ENCODE assay signal across 19 cellular contexts in the genomic region with DNA sequence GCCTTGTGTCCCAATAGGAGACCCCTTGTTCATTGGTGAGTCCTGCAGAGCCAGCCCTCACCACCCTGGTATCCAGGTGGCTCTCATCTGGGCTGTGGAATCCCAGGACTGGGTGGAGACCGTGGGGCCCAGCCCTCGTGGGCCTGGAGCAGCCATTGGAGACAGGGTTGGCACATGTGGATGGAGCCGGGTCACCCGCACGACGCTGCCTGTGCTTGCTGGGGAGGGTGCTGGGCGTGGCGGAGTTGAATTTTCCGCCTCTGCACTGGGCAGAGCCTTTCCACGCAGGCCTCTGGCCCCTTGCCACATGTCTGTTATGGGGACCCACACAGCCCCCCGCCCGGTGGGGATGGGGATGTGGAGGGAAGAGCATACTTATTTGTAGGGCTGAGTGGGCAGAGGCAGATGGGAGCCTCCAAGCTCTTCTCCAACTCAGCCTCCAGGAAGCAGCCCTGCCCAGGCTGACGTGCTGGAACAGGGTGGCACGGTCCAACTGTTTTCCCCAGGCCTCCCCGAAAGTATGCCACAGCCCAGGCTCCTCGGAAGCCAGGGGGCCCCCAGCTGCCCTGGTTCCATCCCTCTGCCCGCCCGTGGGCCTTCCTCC. TPM values are rescaled to one million over a fixed set of nuclear protein-coding genes. Genes with fewer than 3 reads are reported as not detected.
DNase-seq lines count a peak whose midpoint lies in the region; ATAC-seq lines count a peak whose summit lies in the region.
"Had no signal": no experiment of that assay in that cellular context is flagged by ENCODE, and none has a peak within 500 bp of the region (broad histone marks: within the 10 kb centered on the region; RNA-seq: fewer than 3 reads in every experiment).

No MANE protein-coding gene starts in this region.

- no peak overlapping the region for H3K27ac ChIP-seq in right cardiac atrium (ENCODE audit: low read length)
- peak overlapping the region; percentile 77 to 90 for H3K27ac ChIP-seq in esophagus (ENCODE audit: low read depth in 2 of 2, low read length in 1 of 2)
- H3K27ac ChIP-seq: SK-N-MC had no signal

- no peak for ATAC-seq in right cardiac atrium
- ATAC-seq in Right ventricle myocardium inferior: no peak
- peak; percentile 20 for ATAC-seq in left colon
- ATAC-seq in HG02571 (IDR thresholded peaks at IDR 0.05; ENCODE audit: unreplicated experiment): no peak
- ATAC-seq in HG03045 (IDR thresholded peaks at IDR 0.05; ENCODE audit: unreplicated experiment): no peak
- ATAC-seq: HepG2 had no signal

- intact Hi-C loops in right cardiac atrium (cut with DNase I): no loop called here
- intact Hi-C loops in Right ventricle myocardium inferior (cut with DNase I): no loop called here
- intact Hi-C loops in left colon (cut with DNase I, micrococcal nuclease): no loop called here

- H3K36me3 ChIP-seq in esophagus (ENCODE audit: control insufficient read depth in 2 of 2, insufficient read depth in 2 of 2, low read length in 1 of 2): peaks cover 0 to 20% of the 10 kb centered on the region in 2 donors

- 85% methylated on average over 18 of the region's 18 CpGs for WGBS in right cardiac atrium
- WGBS in esophagus, 2 donors: 54 to 58% methylated on average over 18 of the region's 18 CpGs

- peak in 2 of 3 donors; percentile 45 to 58 for DNase-seq in right cardiac atrium
- no peak for DNase-seq in Right ventricle myocardium inferior (ENCODE audit: missing footprints)
- no peak for DNase-seq in left colon
- DNase-seq in activated CD4-positive, alpha-beta T cell treated with anti-CD3 and anti-CD28 coated beads, Interleukin-2, amount 50 U/mL, for 48 hours: no peak
- DNase-seq in NAMALWA (ENCODE audit: low spot score): no peak
- DNase-seq: CD4-positive, CD25-positive, alpha-beta regulatory T cell; DMS79; KBM-7; MM.1S; NCI-H1092; NCI-H1436; NCI-H187 treated with DMSO at 0.1 percent for 48 hours; NCI-H748 treated with DMSO at 0.1 percent for 48 hours; SHP77 had no signal

- H3K9me3 ChIP-seq in right cardiac atrium (ENCODE audit: control insufficient read depth, low read length) (no peaks in the 10 kb centered on the region), esophagus (ENCODE audit: control insufficient read depth in 2 of 2, insufficient read depth in 1 of 2, low read depth in 1 of 2, low read length in 1 of 2) (no peaks in the 10 kb centered on the region)

- no peaks in the 10 kb centered on the region for H3K27me3 ChIP-seq in right cardiac atrium (ENCODE audit: control insufficient read depth, insufficient read depth)
- H3K27me3 ChIP-seq in esophagus (ENCODE audit: control insufficient read depth in 1 of 2, insufficient read depth in 2 of 2, low read length in 2 of 2): no peaks in the 10 kb centered on the region

- H3K4me1 ChIP-seq in right cardiac atrium (ENCODE audit: control insufficient read depth, insufficient read depth, low read length): no peaks in the 10 kb centered on the region
- H3K4me1 ChIP-seq in esophagus (ENCODE audit: control insufficient read depth in 2 of 2, insufficient read depth in 2 of 2, low read length in 1 of 2): peaks cover 3 to 22% of the 10 kb centered on the region in 2 donors

- H3K4me3 ChIP-seq in right cardiac atrium (ENCODE audit: low read length): no peak overlapping the region
- no peak overlapping the region for H3K4me3 ChIP-seq in esophagus (ENCODE audit: low read depth in 1 of 2, low read length in 2 of 2)
- H3K4me3 ChIP-seq: SK-N-MC had no signal

RNA-seq across cellular contexts. Expression of gene GRAMD4, which starts 12.6 kb away (rescaled TPM):
- total RNA-seq in right cardiac atrium (100 to 1,000 TPM in 1 of 4 donors, 10 to 100 TPM in 3; 74.3 to 106 (median 88.5) TPM), Right ventricle myocardium inferior (80.0 TPM), left colon (100 to 1,000 TPM; 178 to 213 TPM)
- polyA plus RNA-seq in right cardiac atrium (31.6 TPM), esophagus (10 to 100 TPM; 15.6 to 18.0 TPM)

Comparison
In these comparisons a context has a peak if more than half of its experiments do, and no peak if none do; other contexts are left out.
1. DNase-seq: peak in right cardiac atrium (2 of 3); none in Right ventricle myocardium inferior (single experiment), left colon (0 of 2), activated CD4-positive, alpha-beta T cell treated with anti-CD3 and anti-CD28 coated beads, Interleukin-2, amount 50 U/mL, for 48 hours (0 of 2) and NAMALWA (single experiment).